9 cellular contexts compared by ENCODE assay signal in genomic region chr12:49127971-49128370, GRCh38. TPM values are rescaled to one million over a fixed set of nuclear protein-coding genes. Genes with fewer than 3 reads are reported as not detected.
DNase-seq lines count a peak whose midpoint lies in the region; ATAC-seq and TF ChIP-seq lines count a peak whose summit lies in the region.
"Not testable (repeated sequence)": the region's sequence is repeated elsewhere in the genome, so short reads cannot be mapped to it uniquely, and the experiment has no call there.
"Had no signal": no experiment of that assay in that cellular context is flagged by ENCODE, and none has a peak within 500 bp of the region (broad histone marks: within the 10 kb centered on the region; RNA-seq: fewer than 3 reads in every experiment).

No MANE protein-coding gene starts in this region.

- not testable (repeated sequence) for H3K9ac ChIP-seq in IMR-90 (ENCODE audit: low read depth, low read length)

- H3K27ac ChIP-seq in A673 (ENCODE audit: low read depth, low read length, poor library complexity, severe bottlenecking); IMR-90 (ENCODE audit: insufficient read depth, low read length): not testable (repeated sequence)

- H2BK20ac ChIP-seq in IMR-90 (ENCODE audit: low read depth, low read length): not testable (repeated sequence)

- dilution Hi-C loops in IMR-90 (cut with HindIII; ENCODE audit: low sequenced_read_pairs, unreplicated experiment): not testable (repeated sequence)

- BruUV-seq in A673 (replicated peaks; lab: Mats Ljungman, UMichigan) (TSS peak; percentile 53), IMR-90 (replicated peaks; lab: Mats Ljungman, UMichigan) (TSS peak; percentile 87)

- not testable (repeated sequence) for H2AFZ ChIP-seq in IMR-90 (replicated peaks; ENCODE audit: low read length, poor library complexity)

- H4K91ac ChIP-seq in IMR-90 (ENCODE audit: insufficient read depth, low read depth, low read length): not testable (repeated sequence)

- peaks cover 43% of the 10 kb centered on the region for H4K20me1 ChIP-seq in IMR-90 (ENCODE audit: insufficient read depth, low read length)

- H3K56ac ChIP-seq in IMR-90 (ENCODE audit: extremely low read depth, insufficient read depth, low read length): not testable (repeated sequence)

- peaks cover 18% of the 10 kb centered on the region for H3K4me1 ChIP-seq in A673 (ENCODE audit: insufficient read depth, low read length, poor library complexity, severe bottlenecking)
- not testable (repeated sequence) for H3K4me1 ChIP-seq in IMR-90 (ENCODE audit: control insufficient read depth, insufficient read depth, low read length)

- not testable (repeated sequence) for H2AK9ac ChIP-seq in IMR-90 (replicated peaks; ENCODE audit: low read depth, low read length, poor library complexity)

- not testable (repeated sequence) for H3K18ac ChIP-seq in IMR-90 (ENCODE audit: low read depth, low read length)

- peaks cover 44% of the 10 kb centered on the region for H3K36me3 Mint-ChIP-seq in activated CD4-positive, alpha-beta T cell treated with anti-CD3 and anti-CD28 coated beads, Interleukin-2, amount 10 ng/mL, durations not matched to agents 24 days and 14 days (ENCODE audit: low read depth)
- H3K36me3 Mint-ChIP-seq in activated T-helper 2 cell treated with anti-CD3 and anti-CD28 coated beads, Interferon-gamma antibody, Interleukin-2, Interleukin-4, amounts not matched to agents 10 μg/mL and 5 μg/mL and 100 μg/mL, durations not matched to agents 14 hours and 24 hours and 36 hours (ENCODE audit: low read depth): peaks cover 48% of the 10 kb centered on the region
- H3K36me3 Mint-ChIP-seq in chondrocyte (ENCODE audit: low read depth) (peaks cover 36% of the 10 kb centered on the region), neural crest cell (ENCODE audit: low read depth) (peaks cover 45% of the 10 kb centered on the region)

- H3K9me1 ChIP-seq in IMR-90 (ENCODE audit: insufficient read depth, low read length): not testable (repeated sequence)

- peaks cover 35% of the 10 kb centered on the region for H3K36me3 ChIP-seq in A673 (ENCODE audit: insufficient read depth, low read length, poor library complexity, severe bottlenecking)
- peaks cover 25% of the 10 kb centered on the region for H3K36me3 ChIP-seq in IMR-90 (ENCODE audit: control insufficient read depth, insufficient read depth, low read length)

- H3K9me3 ChIP-seq in A673 (ENCODE audit: low read depth, low read length, poor library complexity, severe bottlenecking); IMR-90 (ENCODE audit: control insufficient read depth, insufficient read depth, low read length): not testable (repeated sequence)

- not testable (repeated sequence) for H3K27me3 ChIP-seq in A673 (replicated peaks; ENCODE audit: insufficient read depth, low read depth, low read length, poor library complexity); IMR-90 (ENCODE audit: control insufficient read depth, insufficient read depth, low read length)

- CTCF ChIA-PET in A673 (lab: Charles Lee) (interaction anchor here (1.7 kb wide), 1 partner anchor 40 kb away, joined by 4 read pairs; no protein-coding TSS in a partner anchor), IMR-90 (lab: Yijun Ruan, JAX) (interaction anchor here (1.2 kb wide), 1 partner anchor 40 kb away, joined by 3 read pairs; no protein-coding TSS in a partner anchor)

- H4K8ac ChIP-seq in IMR-90 (ENCODE audit: low read depth in 2 of 2, low read length in 2 of 2): not testable (repeated sequence)

- H3K27me3 Mint-ChIP-seq in activated CD4-positive, alpha-beta T cell treated with anti-CD3 and anti-CD28 coated beads, Interleukin-2, amount 10 ng/mL, durations not matched to agents 24 days and 14 days; activated T-helper 2 cell treated with anti-CD3 and anti-CD28 coated beads, Interferon-gamma antibody, Interleukin-2, Interleukin-4, amounts not matched to agents 10 μg/mL and 5 μg/mL and 100 μg/mL, durations not matched to agents 14 hours and 24 hours and 36 hours (ENCODE audit: low read depth); chondrocyte (ENCODE audit: low read depth): not testable (repeated sequence)
- H3K27me3 Mint-ChIP-seq in neural crest cell (ENCODE audit: low read depth): peaks cover 22% of the 10 kb centered on the region

- intact Hi-C loops in A673 (cut with micrococcal nuclease; ENCODE audit: unreplicated experiment); IMR-90 (cut with micrococcal nuclease); activated CD4-positive, alpha-beta T cell treated with anti-CD3 and anti-CD28 coated beads, Interleukin-2, amount 10 ng/mL, durations not matched to agents 24 days and 14 days (cut with micrococcal nuclease); activated T-helper 2 cell treated with anti-CD3 and anti-CD28 coated beads, Interferon-gamma antibody, Interleukin-2, Interleukin-4, amounts not matched to agents 10 μg/mL and 5 μg/mL and 100 μg/mL, durations not matched to agents 14 hours and 24 hours and 36 hours (cut with micrococcal nuclease): not testable (repeated sequence)

- H3K23ac ChIP-seq in IMR-90 (ENCODE audit: low read depth, low read length): not testable (repeated sequence)

- H2BK15ac ChIP-seq in IMR-90 (ENCODE audit: low read depth, low read length): not testable (repeated sequence)

- H2AK5ac ChIP-seq in IMR-90 (ENCODE audit: low read depth, low read length): not testable (repeated sequence)

- H3K4ac ChIP-seq in IMR-90 (ENCODE audit: low read depth, low read length): not testable (repeated sequence)

- H3K14ac ChIP-seq in IMR-90 (replicated peaks; ENCODE audit: low read depth, low read length): not testable (repeated sequence)

- H2BK120ac ChIP-seq in IMR-90 (ENCODE audit: low read depth, low read length): not testable (repeated sequence)

- not testable (repeated sequence) for H4K5ac ChIP-seq in IMR-90 (ENCODE audit: low read depth, low read length)

- H2BK5ac ChIP-seq in IMR-90 (ENCODE audit: low read depth, low read length, poor library complexity, severe bottlenecking): not testable (repeated sequence)

- TF ChIP-seq CTCF in A673 (conservative IDR thresholded peaks at IDR 0.05; ENCODE audit: low read depth, low read length); IMR-90 (conservative IDR thresholded peaks at IDR 0.05; ENCODE audit: low read depth, low read length); chondrocyte (IDR thresholded peaks at IDR 0.05); neural crest cell (conservative IDR thresholded peaks at IDR 0.05): not testable (repeated sequence)

- H3K4me3 Mint-ChIP-seq in activated CD4-positive, alpha-beta T cell treated with anti-CD3 and anti-CD28 coated beads, Interleukin-2, amount 10 ng/mL, durations not matched to agents 24 days and 14 days: peak overlapping the region; percentile 17
- H3K4me3 Mint-ChIP-seq in activated T-helper 2 cell treated with anti-CD3 and anti-CD28 coated beads, Interferon-gamma antibody, Interleukin-2, Interleukin-4, amounts not matched to agents 10 μg/mL and 5 μg/mL and 100 μg/mL, durations not matched to agents 14 hours and 24 hours and 36 hours (ENCODE audit: low read depth): peak overlapping the region; percentile 42
- peak overlapping the region; percentile 9 for H3K4me3 Mint-ChIP-seq in chondrocyte (ENCODE audit: unreplicated experiment)
- peak overlapping the region; percentile 84 for H3K4me3 Mint-ChIP-seq in neural crest cell

- not testable (repeated sequence) for TF ChIP-seq RAD21 in IMR-90 (IDR thresholded peaks at IDR 0.05; ENCODE audit: low read length)

- not testable (repeated sequence) for H3K4me3 ChIP-seq in A673 (ENCODE audit: low read depth, low read length, poor library complexity, severe bottlenecking); IMR-90 (ENCODE audit: insufficient read depth, low read depth, low read length)

- peaks cover 28% of the 10 kb centered on the region for H3K4me1 Mint-ChIP-seq in activated CD4-positive, alpha-beta T cell treated with anti-CD3 and anti-CD28 coated beads, Interleukin-2, amount 10 ng/mL, durations not matched to agents 24 days and 14 days
- peaks cover 28% of the 10 kb centered on the region for H3K4me1 Mint-ChIP-seq in activated T-helper 2 cell treated with anti-CD3 and anti-CD28 coated beads, Interferon-gamma antibody, Interleukin-2, Interleukin-4, amounts not matched to agents 10 μg/mL and 5 μg/mL and 100 μg/mL, durations not matched to agents 14 hours and 24 hours and 36 hours (ENCODE audit: low read depth)
- H3K4me1 Mint-ChIP-seq in chondrocyte (ENCODE audit: low read depth) (peaks cover 36% of the 10 kb centered on the region), neural crest cell (peaks cover 55% of the 10 kb centered on the region)

- POLR2A ChIA-PET in A673 (lab: Charles Lee; ENCODE audit: low non-redundant PET): interaction anchor here (0.6 kb wide), 1 partner anchor 24 kb away, joined by 3 read pairs; no protein-coding TSS in a partner anchor
- POLR2A ChIA-PET in IMR-90 (lab: Charles Lee; ENCODE audit: unreplicated experiment): interaction anchor here (0.8 kb wide), 1 partner anchor 116 kb away, joined by 3 read pairs; no protein-coding TSS in a partner anchor

- WGBS in IMR-90 (ENCODE audit: extremely low coverage in 2 of 2, insufficient read length in 1 of 2), 2 experiments: no CpG with 5 or more reads among the region's 8 CpGs

- DNase-seq in A673 (ENCODE audit: low spot score); IMR-90; activated CD4-positive, alpha-beta T cell treated with anti-CD3 and anti-CD28 coated beads, Interleukin-2, amount 10 ng/mL, durations not matched to agents 24 days and 14 days; activated T-helper 2 cell treated with anti-CD3 and anti-CD28 coated beads, Interferon-gamma antibody, Interleukin-2, Interleukin-4, amounts not matched to agents 10 μg/mL and 5 μg/mL and 100 μg/mL, durations not matched to agents 14 hours and 24 hours and 36 hours (ENCODE audit: low spot score); chondrocyte (ENCODE audit: low spot score); neural crest cell (ENCODE audit: low read depth, low spot score): not testable (repeated sequence)

- not testable (repeated sequence) for H3K4me2 ChIP-seq in IMR-90 (ENCODE audit: low read depth, low read length)

- peaks cover 6 to 44% of the 10 kb centered on the region in 2 experiments for H3K79me1 ChIP-seq in IMR-90 (ENCODE audit: low read depth in 1 of 2, low read length in 2 of 2)

- not testable (repeated sequence) for TF ChIP-seq POLR2A in IMR-90 (IDR thresholded peaks at IDR 0.05; ENCODE audit: low read depth, low read length)

- not testable (repeated sequence) for H3K27ac Mint-ChIP-seq in activated CD4-positive, alpha-beta T cell treated with anti-CD3 and anti-CD28 coated beads, Interleukin-2, amount 10 ng/mL, durations not matched to agents 24 days and 14 days; neural crest cell (ENCODE audit: unreplicated experiment)
- H3K27ac Mint-ChIP-seq in activated T-helper 2 cell treated with anti-CD3 and anti-CD28 coated beads, Interferon-gamma antibody, Interleukin-2, Interleukin-4, amounts not matched to agents 10 μg/mL and 5 μg/mL and 100 μg/mL, durations not matched to agents 14 hours and 24 hours and 36 hours: peak overlapping the region; percentile 52
- peak overlapping the region; percentile 8 for H3K27ac Mint-ChIP-seq in chondrocyte (ENCODE audit: unreplicated experiment)

- not testable (repeated sequence) for ATAC-seq in IMR-90 (ENCODE audit: low read depth)

- in situ Hi-C loops in IMR-90 (cut with MboI; ENCODE audit: low sequenced_read_pairs): not testable (repeated sequence)

- H3K9me3 Mint-ChIP-seq in activated CD4-positive, alpha-beta T cell treated with anti-CD3 and anti-CD28 coated beads, Interleukin-2, amount 10 ng/mL, durations not matched to agents 24 days and 14 days; activated T-helper 2 cell treated with anti-CD3 and anti-CD28 coated beads, Interferon-gamma antibody, Interleukin-2, Interleukin-4, amounts not matched to agents 10 μg/mL and 5 μg/mL and 100 μg/mL, durations not matched to agents 14 hours and 24 hours and 36 hours; chondrocyte (ENCODE audit: low read depth); neural crest cell: not testable (repeated sequence)

RNA-seq across cellular contexts. Expression of gene TUBA1B, which starts 3.2 kb away (rescaled TPM):
- total RNA-seq in A673 (2021): 3,473 and 3,645 TPM in 2 replicates
- total RNA-seq in IMR-90 (2012; rRNA removed): 4,476 and 5,195 TPM in 2 replicates
- polyA plus RNA-seq in IMR-90 (2012; rRNA removed): 4,221 and 4,665 TPM in 2 replicates
- 3,130 and 3,490 TPM in 2 replicates for polyA plus RNA-seq in IMR-90 (2012; cell fraction: cytosol; rRNA removed)
- polyA plus RNA-seq in IMR-90 (2012; cell fraction: nucleus; rRNA removed; ENCODE audit: low replicate concordance): 1,066 and 1,464 TPM in 2 replicates
- total RNA-seq in activated CD4-positive, alpha-beta T cell treated with anti-CD3 and anti-CD28 coated beads, Interleukin-2, amount 10 ng/mL, durations not matched to agents 24 days and 14 days: 1,679 and 1,696 TPM in 2 replicates
- total RNA-seq in activated T-helper 2 cell treated with anti-CD3 and anti-CD28 coated beads, Interferon-gamma antibody, Interleukin-2, Interleukin-4, amounts not matched to agents 10 μg/mL and 5 μg/mL and 100 μg/mL, durations not matched to agents 14 hours and 24 hours and 36 hours: 1,902 and 1,926 TPM in 2 replicates
- 544 to 857 TPM (median 551 TPM) in 3 replicates for total RNA-seq in chondrocyte
- 3,094 and 3,153 TPM in 2 replicates for total RNA-seq in neural crest cell

RNA-seq across cellular contexts. Expression of gene LMBR1L, which starts 17.3 kb away (rescaled TPM):
- total RNA-seq in A673 (2021): 47.2 and 55.7 TPM in 2 replicates
- 18.1 and 33.0 TPM in 2 replicates for total RNA-seq in IMR-90 (2012; rRNA removed)
- polyA plus RNA-seq in IMR-90 (2012; rRNA removed): 44.6 and 46.3 TPM in 2 replicates
- polyA plus RNA-seq in IMR-90 (2012; cell fraction: cytosol; rRNA removed): 14.6 and 27.3 TPM in 2 replicates
- polyA plus RNA-seq in IMR-90 (2012; cell fraction: nucleus; rRNA removed; ENCODE audit: low replicate concordance): 151 and 243 TPM in 2 replicates
- 39.9 and 43.7 TPM in 2 replicates for total RNA-seq in activated CD4-positive, alpha-beta T cell treated with anti-CD3 and anti-CD28 coated beads, Interleukin-2, amount 10 ng/mL, durations not matched to agents 24 days and 14 days
- 47.1 and 53.5 TPM in 2 replicates for total RNA-seq in activated T-helper 2 cell treated with anti-CD3 and anti-CD28 coated beads, Interferon-gamma antibody, Interleukin-2, Interleukin-4, amounts not matched to agents 10 μg/mL and 5 μg/mL and 100 μg/mL, durations not matched to agents 14 hours and 24 hours and 36 hours
- total RNA-seq in chondrocyte: 37.0 to 47.3 TPM (median 46.9 TPM) in 3 replicates
- total RNA-seq in neural crest cell: 101 TPM in 2 replicates

RNA-seq across cellular contexts. Expression of gene DHH, which starts 33.4 kb away (rescaled TPM):
- total RNA-seq in A673 (2021) (0.22 and 0.39 TPM in 2 replicates), IMR-90 (2012; rRNA removed) (under 0.01 TPM in 2 replicates), chondrocyte (0.07 TPM in 1 of 3 replicates, not detected in the others), neural crest cell (1.5 TPM in 2 replicates)
- 0.01 and 0.07 TPM in 2 replicates for polyA plus RNA-seq in IMR-90 (2012; rRNA removed)
- 0.01 and 0.05 TPM in 2 replicates for polyA plus RNA-seq in IMR-90 (2012; cell fraction: cytosol; rRNA removed)
- polyA plus RNA-seq in IMR-90 (2012; cell fraction: nucleus; rRNA removed; ENCODE audit: low replicate concordance): 0.08 and 0.25 TPM in 2 replicates
- 0.07 and 0.09 TPM in 2 replicates for total RNA-seq in activated CD4-positive, alpha-beta T cell treated with anti-CD3 and anti-CD28 coated beads, Interleukin-2, amount 10 ng/mL, durations not matched to agents 24 days and 14 days
- total RNA-seq in activated T-helper 2 cell treated with anti-CD3 and anti-CD28 coated beads, Interferon-gamma antibody, Interleukin-2, Interleukin-4, amounts not matched to agents 10 μg/mL and 5 μg/mL and 100 μg/mL, durations not matched to agents 14 hours and 24 hours and 36 hours: not detected in 2 replicates
- total RNA-seq: A172, G401 had no signal

RNA-seq across cellular contexts. Expression of gene RHEBL1, which starts 58.2 kb away (rescaled TPM):
- total RNA-seq in A673 (2021): 1.3 and 1.6 TPM in 2 replicates
- total RNA-seq in IMR-90 (2012; rRNA removed): 0.56 and 0.72 TPM in 2 replicates
- 0.39 and 0.62 TPM in 2 replicates for polyA plus RNA-seq in IMR-90 (2012; rRNA removed)
- 0.49 TPM in 1 of 2 replicates, not detected in the other for polyA plus RNA-seq in IMR-90 (2012; cell fraction: cytosol; rRNA removed)
- 0.39 and 0.55 TPM in 2 replicates for polyA plus RNA-seq in IMR-90 (2012; cell fraction: nucleus; rRNA removed; ENCODE audit: low replicate concordance)
- 10.9 and 11.8 TPM in 2 replicates for total RNA-seq in activated CD4-positive, alpha-beta T cell treated with anti-CD3 and anti-CD28 coated beads, Interleukin-2, amount 10 ng/mL, durations not matched to agents 24 days and 14 days
- total RNA-seq in activated T-helper 2 cell treated with anti-CD3 and anti-CD28 coated beads, Interferon-gamma antibody, Interleukin-2, Interleukin-4, amounts not matched to agents 10 μg/mL and 5 μg/mL and 100 μg/mL, durations not matched to agents 14 hours and 24 hours and 36 hours: 14.2 and 16.0 TPM in 2 replicates
- total RNA-seq in chondrocyte: 0.64 to 0.95 TPM in 2 of 3 replicates, not detected in the other
- total RNA-seq in neural crest cell: 1.2 and 2.1 TPM in 2 replicates
- total RNA-seq: left ventricle myocardium inferior had no signal

Comparison
In these comparisons a context has a peak if more than half of its experiments do, and no peak if none do; other contexts are left out.
1. H3K4me3 Mint-ChIP-seq: peak in every context shown above with its lines; median percentile 84 in neural crest cell; 42 in activated T-helper 2 cell treated with anti-CD3 and anti-CD28 coated beads, Interferon-gamma antibody, Interleukin-2, Interleukin-4, amounts not matched to agents 10 μg/mL and 5 μg/mL and 100 μg/mL, durations not matched to agents 14 hours and 24 hours and 36 hours; 17 in activated CD4-positive, alpha-beta T cell treated with anti-CD3 and anti-CD28 coated beads, Interleukin-2, amount 10 ng/mL, durations not matched to agents 24 days and 14 days; 9 in chondrocyte.